In the genomic region with DNA sequence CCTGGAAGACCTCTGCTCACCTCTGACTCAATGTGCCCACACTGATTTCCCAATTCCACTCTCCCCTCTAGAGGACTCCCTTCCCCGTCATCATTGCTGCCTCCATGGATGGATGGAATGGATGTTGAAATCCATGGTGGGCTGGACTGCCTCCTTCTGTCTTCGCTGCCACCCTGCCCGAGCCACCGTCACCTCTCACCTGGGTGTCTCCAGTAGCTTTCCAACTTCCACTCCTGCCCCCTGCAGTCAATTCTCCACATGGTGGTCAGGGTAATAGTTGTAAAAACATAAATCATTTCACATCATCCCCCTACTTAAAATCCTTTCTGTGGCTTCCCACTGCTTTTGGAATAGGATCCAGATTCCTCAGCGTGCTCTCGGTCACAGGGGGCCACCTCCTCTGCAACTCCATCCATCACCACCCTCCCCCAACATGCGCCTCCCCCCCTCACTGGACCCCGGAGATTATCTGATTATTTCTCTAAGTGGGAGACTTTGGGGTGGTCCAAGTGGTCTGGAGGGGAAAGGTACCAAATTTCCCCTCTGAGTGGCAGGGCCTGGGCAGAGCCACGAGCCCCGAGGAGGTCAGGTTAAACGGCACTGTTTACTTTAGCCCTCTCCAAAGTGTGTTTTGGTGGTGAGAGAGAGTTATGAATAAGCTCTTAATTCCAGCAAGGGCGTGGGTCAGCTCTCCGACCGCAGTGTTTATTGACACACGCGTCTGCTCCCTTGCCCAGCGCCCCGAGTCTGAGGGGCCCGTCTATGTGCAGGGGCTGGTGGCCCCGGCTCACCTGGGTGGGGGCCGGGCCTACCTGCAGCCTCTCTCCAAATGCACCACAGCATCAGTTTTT, we compare ENCODE assay signal across 14 cellular contexts.
A peak's percentile ranks its signal among the peaks of the same experiment; 100 is the strongest.
DNase-seq lines count a peak whose midpoint lies in the region; ATAC-seq, FAIRE-seq and TF ChIP-seq lines count a peak whose summit lies in the region.
"Had no signal": no experiment of that assay in that cellular context is flagged by ENCODE, and none has a peak within 500 bp of the region (broad histone marks: within the 10 kb centered on the region; RNA-seq: fewer than 3 reads in every experiment).

No MANE protein-coding gene starts in this region.

- POLR2A ChIA-PET in RWPE1 (lab: Yijun Ruan, JAX; ENCODE audit: low non-redundant PET) = no interaction called here

- H3K36me3 ChIP-seq in pancreas = no peaks in the 10 kb centered on the region
- H3K36me3 ChIP-seq: adrenal gland had no signal

- peaks cover 12 to 17% (median 14%) of the 10 kb centered on the region in 3 donors for H3K4me1 ChIP-seq in pancreas
- H3K4me1 ChIP-seq: adrenal gland had no signal

- 37 to 40% methylated on average over 21 of the region's 21 CpGs for WGBS in pancreas, 2 donors

- intact Hi-C loops in pancreas (cut with DNase I) = no loop called here

- H3K4me3 Mint-ChIP-seq in activated T-helper 17 cell treated with anti-CD3 and anti-CD28 coated beads, Interleukin-2, amount 50 U/mL, for 72 hours = no peak overlapping the region
- no peak overlapping the region for H3K4me3 Mint-ChIP-seq in activated CD8-positive, alpha-beta memory T cell treated with anti-CD3 and anti-CD28 coated beads, Interleukin-2, amount 10 ng/mL, durations not matched to agents 7 days and 5 days
- H3K4me3 Mint-ChIP-seq: activated T-cell treated with anti-CD3 and anti-CD28 coated beads, Interleukin-2, amount 50 U/mL, for 24 hours had no signal

- no peak for TF ChIP-seq CTCF in RWPE1 (conservative IDR thresholded peaks at IDR 0.05; ENCODE audit: low read depth)
- no peak for TF ChIP-seq CTCF in fibroblast of the aortic adventitia (IDR thresholded peaks at IDR 0.05; ENCODE audit: insufficient read depth, low read length)
- no peak for TF ChIP-seq CTCF in pancreas (IDR thresholded peaks at IDR 0.05)

- H3K27ac Mint-ChIP-seq in activated T-helper 17 cell treated with anti-CD3 and anti-CD28 coated beads, Interleukin-2, amount 50 U/mL, for 72 hours = no peak overlapping the region
- no peak overlapping the region for H3K27ac Mint-ChIP-seq in activated CD8-positive, alpha-beta memory T cell treated with anti-CD3 and anti-CD28 coated beads, Interleukin-2, amount 10 ng/mL, durations not matched to agents 7 days and 5 days
- H3K27ac Mint-ChIP-seq: activated T-cell treated with anti-CD3 and anti-CD28 coated beads, Interleukin-2, amount 50 U/mL, for 24 hours had no signal

- H3K4me1 Mint-ChIP-seq in activated T-helper 17 cell treated with anti-CD3 and anti-CD28 coated beads, Interleukin-2, amount 50 U/mL, for 72 hours = no peaks in the 10 kb centered on the region
- no peaks in the 10 kb centered on the region for H3K4me1 Mint-ChIP-seq in activated CD8-positive, alpha-beta memory T cell treated with anti-CD3 and anti-CD28 coated beads, Interleukin-2, amount 10 ng/mL, durations not matched to agents 7 days and 5 days

- peak; percentile 57 for DNase-seq in EH (ENCODE audit: low read depth)
- no peak for DNase-seq in RWPE1 (ENCODE audit: low spot score)
- peak; percentile 49 for DNase-seq in fibroblast of the aortic adventitia (ENCODE audit: low read depth)
- DNase-seq in pancreas = peak in 2 of 6 donors; percentile 27 to 34
- no peak for DNase-seq in activated CD8-positive, alpha-beta memory T cell treated with anti-CD3 and anti-CD28 coated beads, Interleukin-2, amount 10 ng/mL, durations not matched to agents 7 days and 5 days
- DNase-seq in mesenteric fat pad (ENCODE audit: low spot score) = no peak
- DNase-seq: activated CD4-positive, CD25-positive, alpha-beta regulatory T cell; activated T-cell treated with anti-CD3 and anti-CD28 coated beads, Interleukin-2, amount 50 U/mL, for 24 hours; adrenal gland; NCI-H2227 treated with DMSO at 0.1 percent for 48 hours; occipital lobe had no signal

- peaks cover 3% of the 10 kb centered on the region for H3K27me3 Mint-ChIP-seq in activated T-helper 17 cell treated with anti-CD3 and anti-CD28 coated beads, Interleukin-2, amount 50 U/mL, for 72 hours
- H3K27me3 Mint-ChIP-seq in activated CD8-positive, alpha-beta memory T cell treated with anti-CD3 and anti-CD28 coated beads, Interleukin-2, amount 10 ng/mL, durations not matched to agents 7 days and 5 days = no peaks in the 10 kb centered on the region

- peak in 3 of 4 donors; percentile 21 to 49 (median 41) for ATAC-seq in pancreas
- no peak for ATAC-seq in HG03521 (IDR thresholded peaks at IDR 0.05; ENCODE audit: unreplicated experiment)
- no peak for ATAC-seq in activated T-helper 17 cell treated with anti-CD3 and anti-CD28 coated beads, Interleukin-2, amount 50 U/mL, for 72 hours (replicated peaks)
- ATAC-seq in activated CD8-positive, alpha-beta memory T cell treated with anti-CD3 and anti-CD28 coated beads, Interleukin-2, amount 10 ng/mL, durations not matched to agents 7 days and 5 days = no peak
- ATAC-seq: HCT116 had no signal

- 0 out of 2 replicates have a peak overlapping the region, but pooled peaks have one; percentile 7 for H3K27ac ChIP-seq in RWPE1
- peak overlapping the region in 2 of 4 donors; percentile 86 to 90 for H3K27ac ChIP-seq in pancreas
- H3K27ac ChIP-seq: adrenal gland had no signal

- no peak for FAIRE-seq in pancreas (lab: Jason Lieb, UNC)

- CTCF ChIA-PET in RWPE1 (lab: Yijun Ruan, JAX) = no interaction called here
- CTCF ChIA-PET in activated CD8-positive, alpha-beta memory T cell treated with anti-CD3 and anti-CD28 coated beads, Interleukin-2, amount 10 ng/mL, durations not matched to agents 7 days and 5 days (lab: Charles Lee) = no interaction called here

- H3K9me3 Mint-ChIP-seq in activated T-helper 17 cell treated with anti-CD3 and anti-CD28 coated beads, Interleukin-2, amount 50 U/mL, for 72 hours = peaks cover 14% of the 10 kb centered on the region
- peaks cover 2% of the 10 kb centered on the region for H3K9me3 Mint-ChIP-seq in activated CD8-positive, alpha-beta memory T cell treated with anti-CD3 and anti-CD28 coated beads, Interleukin-2, amount 10 ng/mL, durations not matched to agents 7 days and 5 days (ENCODE audit: low read depth)
- H3K9me3 Mint-ChIP-seq: activated T-cell treated with anti-CD3 and anti-CD28 coated beads, Interleukin-2, amount 50 U/mL, for 24 hours had no signal

- no peaks in the 10 kb centered on the region for H3K27me3 ChIP-seq in pancreas
- H3K27me3 ChIP-seq: adrenal gland had no signal

- no peaks in the 10 kb centered on the region for H3K36me3 Mint-ChIP-seq in activated T-helper 17 cell treated with anti-CD3 and anti-CD28 coated beads, Interleukin-2, amount 50 U/mL, for 72 hours (ENCODE audit: low read depth)
- H3K36me3 Mint-ChIP-seq in activated CD8-positive, alpha-beta memory T cell treated with anti-CD3 and anti-CD28 coated beads, Interleukin-2, amount 10 ng/mL, durations not matched to agents 7 days and 5 days = no peaks in the 10 kb centered on the region

- H3K4me3 ChIP-seq in fibroblast of the aortic adventitia (ENCODE audit: low read depth, low read length) (no peak overlapping the region), pancreas (no peak overlapping the region)
- H3K4me3 ChIP-seq: adrenal gland had no signal

- no peaks in the 10 kb centered on the region for H3K9me3 ChIP-seq in pancreas
- H3K9me3 ChIP-seq: adrenal gland had no signal

Comparison
In these comparisons a context has a peak if more than half of its experiments do, and no peak if none do; other contexts are left out.
1. DNase-seq: peak in EH (single experiment) and fibroblast of the aortic adventitia (single experiment); none in RWPE1 (single experiment), activated CD8-positive, alpha-beta memory T cell treated with anti-CD3 and anti-CD28 coated beads, Interleukin-2, amount 10 ng/mL, durations not matched to agents 7 days and 5 days (single experiment) and mesenteric fat pad (single experiment).
2. ATAC-seq: peak in pancreas (3 of 4); none in HG03521 (single experiment), activated T-helper 17 cell treated with anti-CD3 and anti-CD28 coated beads, Interleukin-2, amount 50 U/mL, for 72 hours (single experiment) and activated CD8-positive, alpha-beta memory T cell treated with anti-CD3 and anti-CD28 coated beads, Interleukin-2, amount 10 ng/mL, durations not matched to agents 7 days and 5 days (single experiment).